1 cellular context compared by ENCODE assay signal in the genomic region with DNA sequence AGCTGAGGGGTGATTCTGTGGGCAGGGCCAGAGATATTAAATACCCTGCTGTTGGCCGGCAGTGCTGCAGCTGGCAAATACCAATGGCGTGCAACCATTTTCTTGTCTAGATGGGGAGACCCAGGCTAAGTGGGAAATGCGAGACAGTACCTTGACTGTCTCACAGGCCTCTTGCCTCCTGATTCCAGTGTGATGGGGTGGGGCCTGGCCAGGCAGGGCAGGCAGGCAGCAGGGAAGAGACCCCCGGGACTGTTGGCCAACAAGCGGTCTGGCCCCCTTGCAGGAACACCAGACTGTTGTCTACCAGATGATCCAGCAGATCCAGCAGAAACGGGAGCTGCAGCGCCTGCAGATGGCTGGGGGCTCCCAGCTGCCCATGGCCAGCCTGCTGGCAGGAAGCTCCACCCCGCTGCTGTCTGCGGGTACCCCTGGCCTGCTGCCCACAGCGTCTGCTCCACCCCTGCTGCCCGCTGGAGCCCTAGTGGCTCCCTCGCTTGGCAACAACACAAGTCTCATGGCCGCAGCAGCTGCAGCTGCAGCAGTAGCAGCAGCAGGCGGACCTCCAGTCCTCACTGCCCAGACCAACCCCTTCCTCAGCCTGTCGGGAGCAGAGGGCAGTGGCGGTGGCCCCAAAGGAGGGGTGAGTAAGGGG.
TF ChIP-seq lines count a peak whose summit lies in the region.

No MANE protein-coding gene starts in this region.

TF ChIP-seq in SK-N-SH, 30 proteins besides CTCF, POLR2A, EP300 and RAD21 (continued from another document):
- peak; percentile 77 for TF ChIP-seq MXI1 (IDR thresholded peaks at IDR 0.05; ENCODE audit: low read depth, low read length)
- TF ChIP-seq RCOR1 (IDR thresholded peaks at IDR 0.05; ENCODE audit: low read length) = 0 out of 2 replicates have a peak, but pooled peaks have one; percentile 20
- TF ChIP-seq, protein P1, sequence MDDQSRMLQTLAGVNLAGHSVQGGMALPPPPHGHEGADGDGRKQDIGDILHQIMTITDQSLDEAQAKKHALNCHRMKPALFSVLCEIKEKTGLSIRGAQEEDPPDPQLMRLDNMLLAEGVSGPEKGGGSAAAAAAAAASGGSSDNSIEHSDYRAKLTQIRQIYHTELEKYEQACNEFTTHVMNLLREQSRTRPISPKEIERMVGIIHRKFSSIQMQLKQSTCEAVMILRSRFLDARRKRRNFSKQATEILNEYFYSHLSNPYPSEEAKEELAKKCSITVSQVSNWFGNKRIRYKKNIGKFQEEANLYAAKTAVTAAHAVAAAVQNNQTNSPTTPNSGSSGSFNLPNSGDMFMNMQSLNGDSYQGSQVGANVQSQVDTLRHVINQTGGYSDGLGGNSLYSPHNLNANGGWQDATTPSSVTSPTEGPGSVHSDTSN (IDR thresholded peaks at IDR 0.05) = no peak
- TF ChIP-seq TCF12 (IDR thresholded peaks at IDR 0.05) = peak; percentile 33; the same call in 1 of the 2 replicates
- TF ChIP-seq YY1 (IDR thresholded peaks at IDR 0.05; ENCODE audit: low read depth) = no peak
- TF ChIP-seq ELF1 (IDR thresholded peaks at IDR 0.05) = no peak
- TF ChIP-seq FOXJ3 (CRISPR knock-in tag; IDR thresholded peaks at IDR 0.05) = peak; percentile 66
- peak; percentile 56 for TF ChIP-seq CHD2 (IDR thresholded peaks at IDR 0.05; ENCODE audit: low read length, partially characterized antibody)
- TF ChIP-seq, protein P2, sequence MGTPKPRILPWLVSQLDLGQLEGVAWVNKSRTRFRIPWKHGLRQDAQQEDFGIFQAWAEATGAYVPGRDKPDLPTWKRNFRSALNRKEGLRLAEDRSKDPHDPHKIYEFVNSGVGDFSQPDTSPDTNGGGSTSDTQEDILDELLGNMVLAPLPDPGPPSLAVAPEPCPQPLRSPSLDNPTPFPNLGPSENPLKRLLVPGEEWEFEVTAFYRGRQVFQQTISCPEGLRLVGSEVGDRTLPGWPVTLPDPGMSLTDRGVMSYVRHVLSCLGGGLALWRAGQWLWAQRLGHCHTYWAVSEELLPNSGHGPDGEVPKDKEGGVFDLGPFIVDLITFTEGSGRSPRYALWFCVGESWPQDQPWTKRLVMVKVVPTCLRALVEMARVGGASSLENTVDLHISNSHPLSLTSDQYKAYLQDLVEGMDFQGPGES (IDR thresholded peaks at IDR 0.05; ENCODE audit: low read depth, low read length) = no peak
- TF ChIP-seq GATA2 (CRISPR knock-in tag; IDR thresholded peaks at IDR 0.05) = 0 out of 2 replicates have a peak, but pooled peaks have one; percentile 21
- TF ChIP-seq FOSL2 (IDR thresholded peaks at IDR 0.05; ENCODE audit: borderline replicate concordance, low read depth) = no peak
- 0 out of 2 replicates have a peak, but pooled peaks have one; percentile 22 for TF ChIP-seq POLR2AphosphoS5 (IDR thresholded peaks at IDR 0.05; ENCODE audit: low read depth, low read length)
- TF ChIP-seq RFX5 (IDR thresholded peaks at IDR 0.05; ENCODE audit: low read length) = no peak
- TF ChIP-seq MEF2A (IDR thresholded peaks at IDR 0.05; ENCODE audit: borderline replicate concordance, low read depth) = no peak
- TF ChIP-seq FOXM1 (IDR thresholded peaks at IDR 0.05; ENCODE audit: low read depth) = no peak
- TF ChIP-seq, protein P3, sequence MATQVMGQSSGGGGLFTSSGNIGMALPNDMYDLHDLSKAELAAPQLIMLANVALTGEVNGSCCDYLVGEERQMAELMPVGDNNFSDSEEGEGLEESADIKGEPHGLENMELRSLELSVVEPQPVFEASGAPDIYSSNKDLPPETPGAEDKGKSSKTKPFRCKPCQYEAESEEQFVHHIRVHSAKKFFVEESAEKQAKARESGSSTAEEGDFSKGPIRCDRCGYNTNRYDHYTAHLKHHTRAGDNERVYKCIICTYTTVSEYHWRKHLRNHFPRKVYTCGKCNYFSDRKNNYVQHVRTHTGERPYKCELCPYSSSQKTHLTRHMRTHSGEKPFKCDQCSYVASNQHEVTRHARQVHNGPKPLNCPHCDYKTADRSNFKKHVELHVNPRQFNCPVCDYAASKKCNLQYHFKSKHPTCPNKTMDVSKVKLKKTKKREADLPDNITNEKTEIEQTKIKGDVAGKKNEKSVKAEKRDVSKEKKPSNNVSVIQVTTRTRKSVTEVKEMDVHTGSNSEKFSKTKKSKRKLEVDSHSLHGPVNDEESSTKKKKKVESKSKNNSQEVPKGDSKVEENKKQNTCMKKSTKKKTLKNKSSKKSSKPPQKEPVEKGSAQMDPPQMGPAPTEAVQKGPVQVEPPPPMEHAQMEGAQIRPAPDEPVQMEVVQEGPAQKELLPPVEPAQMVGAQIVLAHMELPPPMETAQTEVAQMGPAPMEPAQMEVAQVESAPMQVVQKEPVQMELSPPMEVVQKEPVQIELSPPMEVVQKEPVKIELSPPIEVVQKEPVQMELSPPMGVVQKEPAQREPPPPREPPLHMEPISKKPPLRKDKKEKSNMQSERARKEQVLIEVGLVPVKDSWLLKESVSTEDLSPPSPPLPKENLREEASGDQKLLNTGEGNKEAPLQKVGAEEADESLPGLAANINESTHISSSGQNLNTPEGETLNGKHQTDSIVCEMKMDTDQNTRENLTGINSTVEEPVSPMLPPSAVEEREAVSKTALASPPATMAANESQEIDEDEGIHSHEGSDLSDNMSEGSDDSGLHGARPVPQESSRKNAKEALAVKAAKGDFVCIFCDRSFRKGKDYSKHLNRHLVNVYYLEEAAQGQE (IDR thresholded peaks at IDR 0.05; ENCODE audit: low read depth, low read length) = no peak
- TF ChIP-seq NFIC (IDR thresholded peaks at IDR 0.05; ENCODE audit: borderline replicate concordance) = peak; percentile 74
- no peak for TF ChIP-seq SIN3A (IDR thresholded peaks at IDR 0.05; ENCODE audit: borderline replicate concordance, low read depth, low read length)
- no peak for TF ChIP-seq NRF1 (IDR thresholded peaks at IDR 0.05; ENCODE audit: low read depth, low read length)
